33 cellular contexts compared by ENCODE assay signal in the genomic region with DNA sequence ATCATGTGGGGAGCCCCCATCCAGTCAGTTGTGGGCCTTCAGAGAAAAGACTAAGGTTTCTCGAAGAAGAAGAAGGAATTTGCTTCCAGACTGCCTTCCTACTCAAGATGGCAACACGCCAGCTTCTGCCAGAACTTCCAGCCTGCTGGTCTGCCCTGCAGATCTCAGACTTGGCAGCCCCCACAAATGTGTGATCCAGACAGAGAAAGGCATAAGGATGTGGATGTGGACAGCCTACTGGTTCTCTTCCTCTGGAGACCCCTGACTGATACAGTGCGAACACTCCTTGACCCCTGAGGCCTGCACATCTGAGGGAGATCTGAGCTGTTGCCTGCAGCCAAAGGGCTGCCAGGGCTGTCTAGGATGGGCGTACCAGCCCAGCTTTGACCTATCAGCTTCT. TPM values are rescaled to one million over a fixed set of nuclear protein-coding genes. Genes with fewer than 3 reads are reported as not detected.
"Had no signal": no experiment of that assay in that cellular context is flagged by ENCODE, and none has a peak within 500 bp of the region (broad histone marks: within the 10 kb centered on the region; RNA-seq: fewer than 3 reads in every experiment).

No MANE protein-coding gene starts in this region.

- H3K36me3 ChIP-seq: ascending aorta, gastroesophageal sphincter, left ventricle myocardium inferior, thyroid gland, upper lobe of right lung had no signal

- H3K4me3 ChIP-seq: ascending aorta, gastroesophageal sphincter, hepatocyte, left ventricle myocardium inferior, lung, mucosa of descending colon, skin epidermis, thyroid gland, upper lobe of right lung had no signal

- H3K79me2 ChIP-seq: hepatocyte had no signal

- H3K4me2 ChIP-seq: hepatocyte had no signal

- H3K4me1 ChIP-seq: gastroesophageal sphincter, left ventricle myocardium inferior, thyroid gland, upper lobe of right lung had no signal

- H3K27ac ChIP-seq: ascending aorta, gastroesophageal sphincter, hepatocyte, left ventricle myocardium inferior, skin epidermis, thyroid gland, upper lobe of right lung had no signal

- H2AFZ ChIP-seq: hepatocyte had no signal

- DNase-seq: activated CD4-positive, alpha-beta memory T cell treated with anti-CD3 and anti-CD28 coated beads for 36 hours; activated CD4-positive, alpha-beta T cell treated with anti-CD3 and anti-CD28 coated beads, Interleukin-2, amount 10 ng/mL, durations not matched to agents 24 days and 14 days; activated CD4-positive, CD25-positive, alpha-beta regulatory T cell treated with anti-CD3 and anti-CD28 coated beads, Interleukin-2, amount 50 U/mL, for 72 hours; activated CD8-positive, alpha-beta memory T cell treated with anti-CD3 and anti-CD28 coated beads, Interleukin-2, amount 50 U/mL, for 4 hours; activated gamma-delta T cell; activated naive CD4-positive, alpha-beta T cell treated with anti-CD3 and anti-CD28 coated beads, Interleukin-2, amount 10 ng/mL, durations not matched to agents 7 days and 5 days; activated naive CD8-positive, alpha-beta T cell treated with anti-CD3 and anti-CD28 coated beads, Interleukin-2, amount 10 ng/mL, durations not matched to agents 7 days and 5 days; activated T-cell treated with anti-CD3 and anti-CD28 coated beads, Interleukin-2, amount 50 U/mL, for 24 hours; central memory CD4-positive, alpha-beta T cell; dermis blood vessel endothelial cell; effector CD4-positive, alpha-beta T cell; islet precursor cell; left ventricle myocardium inferior; mucosa of descending colon; stimulated activated CD4-positive, alpha-beta T cell treated with anti-CD3 and anti-CD28 coated beads, Interleukin-12 subunit alpha, Interleukin-12 subunit beta, amount 100 ng/mL, for 4 hours; stimulated activated CD4-positive, alpha-beta T cell treated with anti-CD3 and anti-CD28 coated beads, Interleukin-4, amount 100 ng/mL, for 1 hour; T-helper 2 cell; thyroid gland; upper lobe of right lung had no signal

- ATAC-seq: gastroesophageal sphincter; mucosa of descending colon; natural killer cell treated with Interleukin-12 subunit alpha and Interleukin-12 subunit beta and Interleukin-15 and Interleukin-18, amount 100 ng/mL, for 72 hours; sciatic nerve; upper lobe of right lung had no signal

- H3K27me3 ChIP-seq: ascending aorta, gastroesophageal sphincter, hepatocyte, thyroid gland, upper lobe of right lung had no signal

- H3K9me3 ChIP-seq: ascending aorta, gastroesophageal sphincter, left ventricle myocardium inferior, mucosa of descending colon, thyroid gland, upper lobe of right lung had no signal

RNA-seq across cellular contexts. Expression of gene GABRR1, which starts 8.6 kb away (rescaled TPM):
- total RNA-seq: activated CD4-positive, alpha-beta memory T cell treated with anti-CD3 and anti-CD28 coated beads for 36 hours; activated CD4-positive, alpha-beta T cell treated with anti-CD3 and anti-CD28 coated beads, Interleukin-2, amount 10 ng/mL, durations not matched to agents 24 days and 14 days; activated CD8-positive, alpha-beta memory T cell treated with anti-CD3 and anti-CD28 coated beads for 36 hours; activated naive CD8-positive, alpha-beta T cell treated with anti-CD3 and anti-CD28 coated beads, Interleukin-2, amount 10 ng/mL, durations not matched to agents 7 days and 5 days; ascending aorta; dermis blood vessel endothelial cell; fibroblast of villous mesenchyme; left ventricle myocardium inferior; lung; mucosa of descending colon; myocyte; natural killer cell treated with Interleukin-12 subunit alpha and Interleukin-12 subunit beta and Interleukin-15 and Interleukin-18, amount 100 ng/mL, for 72 hours; omental fat pad; progenitor cell of endocrine pancreas; renal cortical epithelial cell; subcutaneous adipose tissue; thyroid gland; upper lobe of right lung had no signal
